Comparison of ENCODE assay signal across 1 cellular context in the genomic region with DNA sequence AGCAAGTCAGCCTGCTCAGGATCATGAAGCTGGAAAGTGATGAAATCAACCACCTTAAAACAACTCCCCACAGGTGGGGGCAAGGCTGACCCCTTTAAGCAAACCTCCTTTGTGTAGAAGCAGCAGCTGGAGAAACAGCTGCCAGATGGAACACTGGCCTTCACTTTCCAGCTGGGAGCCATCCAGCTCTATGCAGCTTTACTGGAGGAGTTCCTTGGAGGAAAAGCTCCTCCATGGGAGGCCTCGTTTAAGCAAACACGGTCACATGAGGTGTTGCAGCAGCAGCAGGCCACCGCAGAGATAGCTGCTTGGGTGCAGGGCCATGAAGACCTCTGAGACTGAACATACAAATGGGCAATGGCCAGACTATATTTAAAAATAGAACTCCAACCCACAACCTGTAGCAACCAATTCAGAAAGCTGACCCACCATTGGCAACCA.
TF ChIP-seq lines count a peak whose summit lies in the region.

No MANE protein-coding gene starts in this region.

TF ChIP-seq in WTC11, 78 proteins besides CTCF, POLR2A, EP300 and RAD21 (continued from another document):
- TF ChIP-seq, protein P1, sequence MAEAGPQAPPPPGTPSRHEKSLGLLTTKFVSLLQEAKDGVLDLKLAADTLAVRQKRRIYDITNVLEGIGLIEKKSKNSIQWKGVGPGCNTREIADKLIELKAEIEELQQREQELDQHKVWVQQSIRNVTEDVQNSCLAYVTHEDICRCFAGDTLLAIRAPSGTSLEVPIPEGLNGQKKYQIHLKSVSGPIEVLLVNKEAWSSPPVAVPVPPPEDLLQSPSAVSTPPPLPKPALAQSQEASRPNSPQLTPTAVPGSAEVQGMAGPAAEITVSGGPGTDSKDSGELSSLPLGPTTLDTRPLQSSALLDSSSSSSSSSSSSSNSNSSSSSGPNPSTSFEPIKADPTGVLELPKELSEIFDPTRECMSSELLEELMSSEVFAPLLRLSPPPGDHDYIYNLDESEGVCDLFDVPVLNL (CRISPR knock-in tag; IDR thresholded peaks at IDR 0.05; ENCODE audit: borderline replicate concordance, low read depth) = no peak
